Comparison of ENCODE assay signal across 12 cellular contexts in genomic region chr3:172592898-172593669, GRCh38.
A peak's percentile ranks its signal among the peaks of the same experiment; 100 is the strongest.
DNase-seq lines count a peak whose midpoint lies in the region; ATAC-seq and TF ChIP-seq lines count a peak whose summit lies in the region.
"Had no signal": no experiment of that assay in that cellular context is flagged by ENCODE, and none has a peak within 500 bp of the region (broad histone marks: within the 10 kb centered on the region; RNA-seq: fewer than 3 reads in every experiment).

No MANE protein-coding gene starts in this region.

- CTCF ChIA-PET in naive thymus-derived CD4-positive, alpha-beta T cell (lab: Charles Lee), result interaction anchor here (0.8 kb wide), 2 partner anchors 70 to 117 kb away, joined by 3 read pairs; partner anchors contain the start of gene TNFSF10

- no peaks in the 10 kb centered on the region for H3K36me3 ChIP-seq in naive thymus-derived CD4-positive, alpha-beta T cell (ENCODE audit: control insufficient read depth in 2 of 3, insufficient read depth in 3 of 3, low read length in 3 of 3)

- ATAC-seq in GM18498 (IDR thresholded peaks at IDR 0.05; ENCODE audit: unreplicated experiment), result peak; percentile 9
- no peak for ATAC-seq in activated T-cell treated with anti-CD3 and anti-CD28 coated beads, Interleukin-2, amount 50 U/mL, for 72 hours (replicated peaks in 1 of 2)
- ATAC-seq in naive thymus-derived CD4-positive, alpha-beta T cell, result no peak
- no peak for ATAC-seq in GM18858 (IDR thresholded peaks at IDR 0.05; ENCODE audit: unreplicated experiment)
- ATAC-seq: Right ventricle myocardium inferior had no signal

- intact Hi-C loops in CD14-positive monocyte (cut with micrococcal nuclease), result loop anchor here (5.0 to 10.0 kb wide), 3 partner anchors 48 to 101 kb away; partner anchors contain the start of gene TNFSF10 (in 1 of the 2)
- intact Hi-C loops in naive thymus-derived CD4-positive, alpha-beta T cell (cut with micrococcal nuclease), result loop anchor here (1.0 to 10.0 kb wide), 15 partner anchors 13 to 1718 kb away; partner anchors contain the start of genes ECT2 (in 1 of the 2), EIF5A2 (in 1 of the 2), RPL22L1 (in 1 of the 2) and TNFSF10 (in 1 of the 2)

- H3K4me1 ChIP-seq in naive thymus-derived CD4-positive, alpha-beta T cell (ENCODE audit: control insufficient read depth in 2 of 2, insufficient read depth in 2 of 2, low read length in 2 of 2), result peaks cover 35 to 40% of the 10 kb centered on the region in 2 donors

- peak overlapping the region; percentile 43 for H3K4me3 ChIP-seq in naive thymus-derived CD4-positive, alpha-beta T cell (ENCODE audit: low read length)

- H3K36me3 Mint-ChIP-seq in CD14-positive monocyte, result peaks cover 2 to 9% of the 10 kb centered on the region in 2 donors
- H3K36me3 Mint-ChIP-seq in activated T-cell treated with anti-CD3 and anti-CD28 coated beads, Interleukin-2, amount 50 U/mL, for 72 hours (ENCODE audit: insufficient read depth in 2 of 2), result peaks cover 18 to 22% of the 10 kb centered on the region in 2 donors
- H3K36me3 Mint-ChIP-seq in naive thymus-derived CD4-positive, alpha-beta T cell, result peaks cover 0 to 33% (median 14%) of the 10 kb centered on the region in 5 donors

- no peaks in the 10 kb centered on the region for H3K9me3 ChIP-seq in naive thymus-derived CD4-positive, alpha-beta T cell (ENCODE audit: control insufficient read depth in 2 of 3, low read length in 3 of 3)

- no peak for TF ChIP-seq CTCF in CD14-positive monocyte (IDR thresholded peaks at IDR 0.05)

- peaks cover 66% of the 10 kb centered on the region for H3K4me1 Mint-ChIP-seq in CD14-positive monocyte
- peaks cover 70% of the 10 kb centered on the region for H3K4me1 Mint-ChIP-seq in activated T-cell treated with anti-CD3 and anti-CD28 coated beads, Interleukin-2, amount 50 U/mL, for 72 hours (ENCODE audit: low read depth)
- peaks cover 51 to 85% (median 77%) of the 10 kb centered on the region in 7 donors for H3K4me1 Mint-ChIP-seq in naive thymus-derived CD4-positive, alpha-beta T cell

- peaks cover 0 to 2% (median 1%) of the 10 kb centered on the region in 3 donors for H3K27me3 Mint-ChIP-seq in CD14-positive monocyte (ENCODE audit: low read depth in 3 of 3)
- H3K27me3 Mint-ChIP-seq in activated T-cell treated with anti-CD3 and anti-CD28 coated beads, Interleukin-2, amount 50 U/mL, for 72 hours (ENCODE audit: low read depth), result peaks cover 24% of the 10 kb centered on the region
- H3K27me3 Mint-ChIP-seq in naive thymus-derived CD4-positive, alpha-beta T cell, result no peaks in the 10 kb centered on the region

- peak overlapping the region; percentile 56 for H3K27ac ChIP-seq in naive thymus-derived CD4-positive, alpha-beta T cell (ENCODE audit: low read depth, low read length)

- peak overlapping the region in 5 of 7 donors; percentile 21 to 94 (median 83) for H3K27ac Mint-ChIP-seq in CD14-positive monocyte
- H3K27ac Mint-ChIP-seq in activated T-cell treated with anti-CD3 and anti-CD28 coated beads, Interleukin-2, amount 50 U/mL, for 72 hours, result no peak overlapping the region
- peak overlapping the region in 8 of 9 donors; percentile 72 to 94 (median 90) for H3K27ac Mint-ChIP-seq in naive thymus-derived CD4-positive, alpha-beta T cell

- no peak overlapping the region for H3K4me3 Mint-ChIP-seq in CD14-positive monocyte
- H3K4me3 Mint-ChIP-seq in activated T-cell treated with anti-CD3 and anti-CD28 coated beads, Interleukin-2, amount 50 U/mL, for 72 hours, result peak overlapping the region; percentile 55 to 73
- peak overlapping the region in 9 of 10 donors; percentile 8 to 91 (median 68) for H3K4me3 Mint-ChIP-seq in naive thymus-derived CD4-positive, alpha-beta T cell

- no peak for DNase-seq in CD14-positive monocyte (ENCODE audit: low spot score)
- peak; percentile 26 to 28 for DNase-seq in activated T-cell treated with anti-CD3 and anti-CD28 coated beads, Interleukin-2, amount 50 U/mL, for 72 hours
- DNase-seq in naive thymus-derived CD4-positive, alpha-beta T cell, result no peak
- no peak for DNase-seq in retina
- DNase-seq in NOMO-1 treated with DMSO at 0.1 percent for 48 hours (lab: John Stamatoyannopoulos, UW; ENCODE audit: unreplicated experiment), result no peak
- no peak for DNase-seq in HCEC 1CT
- DNase-seq: amygdala, NCI-H1436, NCI-H526 had no signal

- POLR2A ChIA-PET in naive thymus-derived CD4-positive, alpha-beta T cell (lab: Charles Lee), result interaction anchor here (1.0 to 4.6 kb wide), 5 partner anchors 10 to 74 kb away, joined by 3 to 54 read pairs (median 4); partner anchors contain the start of gene TNFSF10

- H3K9me3 Mint-ChIP-seq in CD14-positive monocyte, result peaks cover 7 to 12% (median 9%) of the 10 kb centered on the region in 7 donors
- peaks cover 13 to 14% of the 10 kb centered on the region in 2 donors for H3K9me3 Mint-ChIP-seq in activated T-cell treated with anti-CD3 and anti-CD28 coated beads, Interleukin-2, amount 50 U/mL, for 72 hours
- H3K9me3 Mint-ChIP-seq in naive thymus-derived CD4-positive, alpha-beta T cell, result peaks cover 0 to 25% (median 10%) of the 10 kb centered on the region in 11 donors

- H3K27me3 ChIP-seq in naive thymus-derived CD4-positive, alpha-beta T cell (ENCODE audit: control insufficient read depth in 2 of 2, insufficient read depth in 2 of 2, low read length in 2 of 2), result no peaks in the 10 kb centered on the region

Comparison
In these comparisons a context has a peak if more than half of its experiments do, and no peak if none do; other contexts are left out.
1. DNase-seq: peak in activated T-cell treated with anti-CD3 and anti-CD28 coated beads, Interleukin-2, amount 50 U/mL, for 72 hours (2 of 2); none in CD14-positive monocyte (single experiment), naive thymus-derived CD4-positive, alpha-beta T cell (0 of 9), retina (single experiment), NOMO-1 treated with DMSO at 0.1 percent for 48 hours (single experiment) and HCEC 1CT (single experiment).
2. H3K4me3 Mint-ChIP-seq: peak in activated T-cell treated with anti-CD3 and anti-CD28 coated beads, Interleukin-2, amount 50 U/mL, for 72 hours (2 of 2) and naive thymus-derived CD4-positive, alpha-beta T cell (9 of 10); none in CD14-positive monocyte (0 of 2).